8 cellular contexts compared by ENCODE assay signal in genomic region chr11:96155627-96156378, GRCh38.
DNase-seq lines count a peak whose midpoint lies in the region; ATAC-seq and TF ChIP-seq lines count a peak whose summit lies in the region.

No MANE protein-coding gene starts in this region.

- peaks cover 63% of the 10 kb centered on the region for H3K4me1 ChIP-seq in A673 (ENCODE audit: insufficient read depth, low read length, poor library complexity, severe bottlenecking)

- no peaks in the 10 kb centered on the region for H3K9me3 ChIP-seq in A673 (ENCODE audit: low read depth, low read length, poor library complexity, severe bottlenecking)

- no peaks in the 10 kb centered on the region for H3K27me3 ChIP-seq in A673 (replicated peaks; ENCODE audit: insufficient read depth, low read depth, low read length, poor library complexity)

- POLR2A ChIA-PET in A673 (lab: Charles Lee; ENCODE audit: low non-redundant PET) = interaction anchor here (0.6 kb wide), 1 partner anchor 265 kb away, joined by 4 read pairs; no protein-coding TSS in a partner anchor

- TF ChIP-seq CTCF in A673 (conservative IDR thresholded peaks at IDR 0.05; ENCODE audit: low read depth, low read length) = peak; percentile 55

- peak; percentile 95 for DNase-seq in A673 (ENCODE audit: low spot score)
- peak; percentile 23 to 35 for DNase-seq in T47D (ENCODE audit: low read depth in 1 of 2, low spot score in 1 of 2)
- DNase-seq in kidney glomerular epithelial cell (lab: John Stamatoyannopoulos, UW) = peak; percentile 99
- DNase-seq in stimulated activated CD4-positive, alpha-beta T cell treated with anti-CD3 and anti-CD28 coated beads, Interleukin-15, amount 100 ng/mL, for 24 hours = peak; percentile 84
- DNase-seq in NCI-H524 (lab: John Stamatoyannopoulos, UW) = no peak

- no TSS peak for BruUV-seq in A673 (replicated peaks; lab: Mats Ljungman, UMichigan)

- H3K36me3 ChIP-seq in A673 (ENCODE audit: insufficient read depth, low read length, poor library complexity, severe bottlenecking) = no peaks in the 10 kb centered on the region

- intact Hi-C loops in A673 (cut with micrococcal nuclease; ENCODE audit: unreplicated experiment) = no loop called here

- peak overlapping the region; percentile 0 for H3K4me3 ChIP-seq in A673 (ENCODE audit: low read depth, low read length, poor library complexity, severe bottlenecking)

- peak; percentile 41 for ATAC-seq in GM18861 (IDR thresholded peaks at IDR 0.05; ENCODE audit: unreplicated experiment)
- ATAC-seq in HG03066 (IDR thresholded peaks at IDR 0.05; ENCODE audit: low read depth, unreplicated experiment) = peak; percentile 44
- ATAC-seq in SK-N-SH treated with all-trans-retinoic acid at 6 μM for 48 hours = peak; percentile 83

- CTCF ChIA-PET in A673 (lab: Charles Lee) = interaction anchor here (0.6 to 1.1 kb wide), 6 partner anchors 12 to 307 kb away, joined by 3 to 6 read pairs (median 6); partner anchors contain the start of gene MAML2

- in situ Hi-C loops in T47D (cut with HindIII; ENCODE audit: low pct_unique_long_range_greater_than_20kb, low sequenced_read_pairs) = no loop called here

- H3K27ac ChIP-seq in A673 (ENCODE audit: low read depth, low read length, poor library complexity, severe bottlenecking) = peak overlapping the region; percentile 78

TF ChIP-seq in SK-N-SH treated with all-trans-retinoic acid at 6 μM for 48 hours, 23 proteins besides CTCF, POLR2A, EP300 and RAD21:
- TF ChIP-seq TCF4 (CRISPR knock-in tag; IDR thresholded peaks at IDR 0.05; ENCODE audit: borderline replicate concordance) (no peak), ZFP3 (CRISPR knock-in tag; IDR thresholded peaks at IDR 0.05) (peak; percentile 42; the same call in 1 of the 2 replicates), CSDC2 (CRISPR knock-in tag; IDR thresholded peaks at IDR 0.05) (peak; percentile 56; the same call in 1 of the 2 replicates)

Comparison
In these comparisons a context has a peak if more than half of its experiments do, and no peak if none do; other contexts are left out.
1. DNase-seq: peak in A673 (single experiment), T47D (2 of 2), kidney glomerular epithelial cell (single experiment) and stimulated activated CD4-positive, alpha-beta T cell treated with anti-CD3 and anti-CD28 coated beads, Interleukin-15, amount 100 ng/mL, for 24 hours (single experiment); none in NCI-H524 (0 of 2).
2. Peak in every context shown above with its lines, with median percentiles within 50 percentile points of each other: ATAC-seq.